In genomic region chr7:37449621-37450020, GRCh38 we compare ENCODE assay signal across 9 cellular contexts. TPM values are rescaled to one million over a fixed set of nuclear protein-coding genes. Genes with fewer than 3 reads are reported as not detected.
DNase-seq lines count a peak whose midpoint lies in the region; TF ChIP-seq lines count a peak whose summit lies in the region.
"Had no signal": no experiment of that assay in that cellular context is flagged by ENCODE, and none has a peak within 500 bp of the region (broad histone marks: within the 10 kb centered on the region; RNA-seq: fewer than 3 reads in every experiment).

No MANE protein-coding gene starts in this region.

- DNase-seq in GM12865 (ENCODE audit: low read depth) (no peak), NCI-H524 (lab: John Stamatoyannopoulos, UW) (peak; percentile 56 to 81), endodermal cell (peak; percentile 48), progenitor cell of endocrine pancreas (ENCODE audit: low spot score, unreplicated experiment) (no peak), GM23248 (no peak), HUDEP-2 (lab: John Stamatoyannopoulos, UW; ENCODE audit: unreplicated experiment in 76 of 76) (no peak), NCI-H1436 (lab: John Stamatoyannopoulos, UW) (no peak), HT-29 (ENCODE audit: low spot score) (no peak)
- DNase-seq: NCI-H1694 had no signal

- H3K9me3 ChIP-seq in endodermal cell (ENCODE audit: control insufficient read depth, low read length) (no peaks in the 10 kb centered on the region), GM23248 (ENCODE audit: low read depth) (no peaks in the 10 kb centered on the region)

- H3K4me1 ChIP-seq in endodermal cell (ENCODE audit: control insufficient read depth, insufficient read depth, low read length) (peaks cover 4% of the 10 kb centered on the region), GM23248 (ENCODE audit: insufficient read depth) (no peaks in the 10 kb centered on the region)

- H3F3A ChIP-seq in GM23248 (ENCODE audit: insufficient read depth): no peaks in the 10 kb centered on the region

- in situ Hi-C loops in GM23248 (cut with MboI): no loop called here

- TF ChIP-seq CTCF in GM12865 (IDR thresholded peaks at IDR 0.05; ENCODE audit: insufficient read depth, low read depth, low read length, missing control alignments) (no peak), endodermal cell (conservative IDR thresholded peaks at IDR 0.05) (no peak), progenitor cell of endocrine pancreas (IDR thresholded peaks at IDR 0.05; ENCODE audit: unreplicated experiment) (no peak)

- H3K27me3 Mint-ChIP-seq in endodermal cell (ENCODE audit: insufficient read depth) (peaks cover 6% of the 10 kb centered on the region), progenitor cell of endocrine pancreas (no peaks in the 10 kb centered on the region)

- no peaks in the 10 kb centered on the region for H4K20me1 ChIP-seq in GM23248 (ENCODE audit: insufficient read depth)

- no peaks in the 10 kb centered on the region for H3K9me2 ChIP-seq in GM23248 (ENCODE audit: insufficient read depth)

- H3K27ac ChIP-seq in endodermal cell (ENCODE audit: low read depth, low read length): no peak overlapping the region
- no peak overlapping the region for H3K27ac ChIP-seq in GM23248

- no peak overlapping the region for H3K27ac Mint-ChIP-seq in endodermal cell
- peak overlapping the region; percentile 19 for H3K27ac Mint-ChIP-seq in progenitor cell of endocrine pancreas

- H3K4me3 Mint-ChIP-seq in endodermal cell (peak overlapping the region; percentile 91), progenitor cell of endocrine pancreas (ENCODE audit: low read depth) (peak overlapping the region; percentile 95)

- H3K4me2 ChIP-seq in GM23248 (ENCODE audit: unreplicated experiment): no peak overlapping the region

- peaks cover 11% of the 10 kb centered on the region for H3K36me3 Mint-ChIP-seq in endodermal cell (ENCODE audit: low read depth)
- H3K36me3 Mint-ChIP-seq in progenitor cell of endocrine pancreas (ENCODE audit: insufficient read depth): peaks cover 3% of the 10 kb centered on the region

- no peak overlapping the region for H3K9ac ChIP-seq in endodermal cell (ENCODE audit: extremely low read depth, low read length, poor library complexity, severe bottlenecking)
- no peak overlapping the region for H3K9ac ChIP-seq in GM23248

- H3K4me1 Mint-ChIP-seq in endodermal cell: peaks cover 36% of the 10 kb centered on the region
- peaks cover 30% of the 10 kb centered on the region for H3K4me1 Mint-ChIP-seq in progenitor cell of endocrine pancreas (ENCODE audit: low read depth)

- no peak overlapping the region for H2AFZ ChIP-seq in GM23248

- no peaks in the 10 kb centered on the region for H3K79me2 ChIP-seq in GM23248 (ENCODE audit: insufficient read depth)

- H3K27me3 ChIP-seq in endodermal cell (ENCODE audit: control insufficient read depth, insufficient read depth, low read length, poor library complexity, severe bottlenecking) (no peaks in the 10 kb centered on the region), GM23248 (replicated peaks; ENCODE audit: insufficient read depth) (peaks cover 20% of the 10 kb centered on the region)

- peaks cover 6% of the 10 kb centered on the region for H3K36me3 ChIP-seq in endodermal cell (ENCODE audit: control insufficient read depth, insufficient read depth, low read length)
- H3K36me3 ChIP-seq in GM23248 (ENCODE audit: low read depth): no peaks in the 10 kb centered on the region

- WGBS in endodermal cell (ENCODE audit: insufficient coverage in 1 of 2, insufficient read length in 1 of 2), 2 experiments: 20 to 26% methylated on average over 1 to 5 of the region's 5 CpGs
- 19% methylated on average over 5 of the region's 5 CpGs for WGBS in GM23248 (ENCODE audit: low coverage in 1 of 2, low lambda C conversion rate in 2 of 2, missing lambda C conversion rate in 2 of 2), 2 experiments

- peak overlapping the region; percentile 63 for H3K4me3 ChIP-seq in GM12865 (ENCODE audit: low read depth, low read length)
- peak overlapping the region; percentile 89 for H3K4me3 ChIP-seq in endodermal cell (ENCODE audit: low read length)
- H3K4me3 ChIP-seq in GM23248: no peak overlapping the region

- H3K9me3 Mint-ChIP-seq in endodermal cell: peaks cover 4% of the 10 kb centered on the region
- H3K9me3 Mint-ChIP-seq in progenitor cell of endocrine pancreas (ENCODE audit: low read depth): no peaks in the 10 kb centered on the region

RNA-seq across cellular contexts. Expression of gene ELMO1, which starts 1.0 kb away (rescaled TPM):
- total RNA-seq in endodermal cell (100 to 1,000 TPM; 120 to 131 TPM), progenitor cell of endocrine pancreas (65.5 and 66.1 TPM in 2 replicates)
- polyA plus RNA-seq in endodermal cell (2013, experiment 1 of 2): 16.6 TPM
- polyA plus RNA-seq in endodermal cell (2013, experiment 2 of 2): 21.5 TPM
- not detected in 2 replicates for total RNA-seq in GM23248 (2014; rRNA removed; shearing (Covaris generic))
- polyA plus RNA-seq in GM23248 (2016; fragmentation: Nextera tagmentation; extraction: Ambion mirVana): not detected in 2 replicates
- total RNA-seq in HT-29 (2014; rRNA removed; shearing (Covaris generic)): 0.10 and 0.41 TPM in 2 replicates

Comparison
In these comparisons a context has a peak if more than half of its experiments do, and no peak if none do; other contexts are left out.
1. DNase-seq: peak in NCI-H524 (2 of 2) and endodermal cell (single experiment); none in GM12865 (single experiment), progenitor cell of endocrine pancreas (single experiment), GM23248 (single experiment), HUDEP-2 (0 of 76), NCI-H1436 (single experiment) and HT-29 (single experiment).
2. RNA of gene ELMO1, which starts 1.0 kb away (total RNA-seq): 120 to 131 TPM in endodermal cell and 65.5 to 66.1 TPM in progenitor cell of endocrine pancreas; 0.10 to 0.41 TPM in HT-29 and not detected in GM23248; every median in the first group is over 10 times any median in the second.